ENCODE assay signal across 29 cellular contexts in genomic region chr22:25923952-25924351, GRCh38.
DNase-seq lines count a peak whose midpoint lies in the region; ATAC-seq, FAIRE-seq and TF ChIP-seq lines count a peak whose summit lies in the region.
"Had no signal": no experiment of that assay in that cellular context is flagged by ENCODE, and none has a peak within 500 bp of the region (broad histone marks: within the 10 kb centered on the region; RNA-seq: fewer than 3 reads in every experiment).

No MANE protein-coding gene starts in this region.

- no peaks in the 10 kb centered on the region for H3K27me3 ChIP-seq in BE2C
- H3K27me3 ChIP-seq in GM23338 (ENCODE audit: insufficient read depth), result peaks cover 30% of the 10 kb centered on the region; the same call in 1 of the 2 replicates
- H3K27me3 ChIP-seq in H1 (replicated peaks in 1 of 4; ENCODE audit: control insufficient read depth in 3 of 4, extremely low read depth in 1 of 4, insufficient read depth in 3 of 4, low read length in 3 of 4), result peaks cover 0 to 5% (median 1%) of the 10 kb centered on the region in 4 experiments; a peak in 3 of 7 replicates
- no peaks in the 10 kb centered on the region for H3K27me3 ChIP-seq in neural progenitor cell

- ATAC-seq in GM23338 (no peak), GM21825 (IDR thresholded peaks at IDR 0.05; ENCODE audit: unreplicated experiment) (no peak), HG03196 (IDR thresholded peaks at IDR 0.05; ENCODE audit: unreplicated experiment) (no peak)
- ATAC-seq: A549; CD8-positive, alpha-beta T cell; GM12878; K562; T-helper 17 cell had no signal

- no peak overlapping the region for H2AK5ac ChIP-seq in H1 (ENCODE audit: low read depth, low read length)

- no peak overlapping the region for H2AFZ ChIP-seq in GM23338
- H2AFZ ChIP-seq in H1 (ENCODE audit: low read length), result no peak overlapping the region
- no peak overlapping the region for H2AFZ ChIP-seq in neural progenitor cell (replicated peaks)

- no peak overlapping the region for H3K23ac ChIP-seq in H1 (ENCODE audit: insufficient read length)

- H3K27me3 Mint-ChIP-seq in GM23338 (ENCODE audit: insufficient read depth, low read depth, poor library complexity) (peaks cover 15% of the 10 kb centered on the region), neural progenitor cell (ENCODE audit: insufficient read depth, low read depth) (peaks cover 12% of the 10 kb centered on the region)

- no peak overlapping the region for H3K9ac ChIP-seq in H1 (replicated peaks in 1 of 4; ENCODE audit: extremely low read depth in 1 of 4, low read depth in 3 of 4, low read length in 3 of 4)
- no peak overlapping the region for H3K9ac ChIP-seq in neural progenitor cell

- H3K36me3 ChIP-seq in BE2C, result no peaks in the 10 kb centered on the region
- H3K36me3 ChIP-seq in GM23338 (ENCODE audit: insufficient read depth), result no peaks in the 10 kb centered on the region
- no peaks in the 10 kb centered on the region for H3K36me3 ChIP-seq in H1 (ENCODE audit: control insufficient read depth in 2 of 4, insufficient read depth in 4 of 4, low read length in 3 of 4)
- no peaks in the 10 kb centered on the region for H3K36me3 ChIP-seq in neural progenitor cell

- H2BK15ac ChIP-seq in H1 (ENCODE audit: low read length), result no peak overlapping the region

- H3K79me1 ChIP-seq in H1 (ENCODE audit: low read depth, low read length), result no peaks in the 10 kb centered on the region

- no peak overlapping the region for H4K91ac ChIP-seq in H1 (replicated peaks; ENCODE audit: insufficient read length, low read length)

- H3K4me1 ChIP-seq in BE2C (peaks cover 14% of the 10 kb centered on the region), GM23338 (ENCODE audit: insufficient read depth) (peaks cover 53% of the 10 kb centered on the region), H1 (replicated peaks in 1 of 4; ENCODE audit: control insufficient read depth in 3 of 4, insufficient read depth in 4 of 4, low read length in 3 of 4) (peaks cover 7 to 29% (median 11%) of the 10 kb centered on the region in 4 experiments), neural progenitor cell (peaks cover 2% of the 10 kb centered on the region)
- H3K4me1 ChIP-seq: A549 had no signal

- no peaks in the 10 kb centered on the region for H3K79me2 ChIP-seq in GM23338 (replicated peaks; ENCODE audit: insufficient read depth)
- H3K79me2 ChIP-seq in H1 (ENCODE audit: control insufficient read depth in 1 of 2, insufficient read depth in 2 of 2, low read length in 2 of 2), result no peaks in the 10 kb centered on the region
- no peaks in the 10 kb centered on the region for H3K79me2 ChIP-seq in neural progenitor cell (ENCODE audit: low read depth)

- no peak overlapping the region for H2BK12ac ChIP-seq in H1 (ENCODE audit: low read depth, low read length)

- no peak for FAIRE-seq in H1 (lab: Jason Lieb, UNC)
- FAIRE-seq: A549, GM12878, H54, K562 had no signal

- H3K4me2 ChIP-seq in GM23338 (peak overlapping the region; percentile 72), H1 (ENCODE audit: insufficient read depth in 1 of 2, low read depth in 2 of 2, low read length in 2 of 2) (peak overlapping the region; percentile 4 to 20; a peak in 1 of 4 replicates), neural progenitor cell (no peak overlapping the region)
- H3K4me2 ChIP-seq: A549 had no signal

- H3K27ac Mint-ChIP-seq in GM23338, result no peak overlapping the region
- no peak overlapping the region for H3K27ac Mint-ChIP-seq in neural progenitor cell
- H3K27ac Mint-ChIP-seq: CD8-positive, alpha-beta T cell; T-helper 17 cell had no signal

- H3K4ac ChIP-seq in H1 (replicated peaks; ENCODE audit: insufficient read length, low read depth, low read length), result no peak overlapping the region

- no peaks in the 10 kb centered on the region for H3F3A ChIP-seq in GM23338 (replicated peaks; ENCODE audit: low read depth)
- H3F3A ChIP-seq in neural progenitor cell (ENCODE audit: low read depth), result no peaks in the 10 kb centered on the region

- TF ChIP-seq RAD21 in H1 (IDR thresholded peaks at IDR 0.05 in 1 of 2, conservative IDR thresholded peaks at IDR 0.05 in 1 of 2; ENCODE audit: low read depth in 2 of 2, low read length in 2 of 2), result no peak

- no peak overlapping the region for H3K14ac ChIP-seq in H1 (ENCODE audit: insufficient read length)

- POLR2A ChIA-PET in H1 (lab: Charles Lee; ENCODE audit: partially characterized antibody), result no interaction called here

- H3K9me3 Mint-ChIP-seq in GM23338 (peaks cover 4% of the 10 kb centered on the region; the same call in 1 of the 3 replicates), neural progenitor cell (no peaks in the 10 kb centered on the region)
- H3K9me3 Mint-ChIP-seq: CD8-positive, alpha-beta T cell had no signal

- H4K5ac ChIP-seq in H1 (ENCODE audit: insufficient read length, low read depth, low read length), result no peak overlapping the region

- no peak for TF ChIP-seq CTCF in BE2C (IDR thresholded peaks at IDR 0.05; ENCODE audit: low read depth, low read length)
- no peak for TF ChIP-seq CTCF in GM23338 (conservative IDR thresholded peaks at IDR 0.05; ENCODE audit: low read depth in 2 of 2)
- no peak for TF ChIP-seq CTCF in H1 (IDR thresholded peaks at IDR 0.05; ENCODE audit: control extremely low read depth in 1 of 3, insufficient read depth in 1 of 3, low read depth in 1 of 3, low read length in 3 of 3)
- no peak for TF ChIP-seq CTCF in neural progenitor cell (IDR thresholded peaks at IDR 0.05)

- no peak overlapping the region for H2BK5ac ChIP-seq in H1 (ENCODE audit: low read depth, low read length)

- H3K4me3 Mint-ChIP-seq in GM23338, result no peak overlapping the region; the same call in 2 of the 3 replicates
- H3K4me3 Mint-ChIP-seq in neural progenitor cell, result peak overlapping the region; percentile 1
- H3K4me3 Mint-ChIP-seq: CD8-positive, alpha-beta T cell; T-helper 17 cell had no signal

- 0 out of 2 replicates have a peak, but pooled peaks cover 7% of the 10 kb centered on the region for H3K9me2 ChIP-seq in GM23338 (ENCODE audit: insufficient read depth)

- no peak overlapping the region for H3K18ac ChIP-seq in H1 (ENCODE audit: extremely low read depth, low read length)

- H4K8ac ChIP-seq in H1 (ENCODE audit: extremely low read depth, insufficient read depth, low read length), result no peak overlapping the region

- CTCF ChIA-PET in H1 (lab: Charles Lee; ENCODE audit: partially characterized antibody), result interaction anchor here (0.5 to 1.3 kb wide), 5 partner anchors 16 to 436 kb away, joined by 3 to 4 read pairs (median 3); no protein-coding TSS in a partner anchor

- no peak overlapping the region for H3K56ac ChIP-seq in H1 (replicated peaks; ENCODE audit: insufficient read length, low read depth, low read length)

- H3K23me2 ChIP-seq in H1 (ENCODE audit: low read depth, low read length), result no peaks in the 10 kb centered on the region

- 68% methylated on average over 8 of the region's 8 CpGs; no CpG with 5 or more reads in 1 of the 2 experiments for WGBS in H1 (ENCODE audit: extremely low coverage in 1 of 2, insufficient coverage in 1 of 2, insufficient read length in 1 of 2, insufficient replicate concordance in 2 of 2, low coverage in 1 of 2, low lambda C conversion rate in 2 of 2, missing lambda C conversion rate in 1 of 2), 2 experiments

- H3K36me3 Mint-ChIP-seq in GM23338 (ENCODE audit: low read depth), result no peaks in the 10 kb centered on the region
- no peaks in the 10 kb centered on the region for H3K36me3 Mint-ChIP-seq in neural progenitor cell
- H3K36me3 Mint-ChIP-seq: CD8-positive, alpha-beta T cell had no signal

- TF ChIP-seq POLR2A in H1 (IDR thresholded peaks at IDR 0.05; ENCODE audit: control extremely low read depth in 1 of 2, low read depth in 2 of 2, low read length in 2 of 2), result no peak

- peak; percentile 50 for DNase-seq in BE2C
- peak; percentile 35 for DNase-seq in GM23338 (ENCODE audit: low spot score)
- DNase-seq in H1 (ENCODE audit: low read depth in 1 of 2, low spot score in 2 of 2), result no peak
- no peak for DNase-seq in neural progenitor cell (ENCODE audit: low spot score)
- DNase-seq in CD1c-positive myeloid dendritic cell (ENCODE audit: extremely low spot score), result no peak
- DNase-seq: AML-193; C1 segment of cervical spinal cord; CD8-positive, alpha-beta T cell; DMS 273 treated with DMSO at 0.1 percent for 48 hours; DMS79; EL; GDM1; Kasumi-1; NCI-H1092 treated with DMSO at 0.1 percent for 48 hours; NCI-H1436; NCI-H187; NCI-H2107; NCI-H226; NCI-H524; RPMI8226; SHP77; SW 1271; T-helper 17 cell had no signal

- no peak overlapping the region for H2BK120ac ChIP-seq in H1 (replicated peaks; ENCODE audit: low read depth, low read length)

- H4K20me1 ChIP-seq in GM23338 (replicated peaks; ENCODE audit: insufficient read depth) (no peaks in the 10 kb centered on the region), H1 (replicated peaks in 1 of 2; ENCODE audit: control insufficient read depth in 1 of 2, insufficient read depth in 2 of 2, low read length in 2 of 2) (no peaks in the 10 kb centered on the region), neural progenitor cell (ENCODE audit: low read depth) (no peaks in the 10 kb centered on the region)

- no peak overlapping the region for H3K4me3 ChIP-seq in BE2C (ENCODE audit: low read depth, low read length)
- H3K4me3 ChIP-seq in GM23338, result 0 out of 2 replicates have a peak overlapping the region, but pooled peaks have one; percentile 9
- no peak overlapping the region for H3K4me3 ChIP-seq in H1 (ENCODE audit: extremely low read depth in 1 of 4, insufficient read depth in 2 of 4, low read depth in 3 of 4, low read length in 4 of 4)
- H3K4me3 ChIP-seq in neural progenitor cell, result no peak overlapping the region
- H3K4me3 ChIP-seq: A549, GM12878, K562 had no signal

- no peaks in the 10 kb centered on the region for H3K9me3 ChIP-seq in BE2C
- no peaks in the 10 kb centered on the region for H3K9me3 ChIP-seq in H1 (ENCODE audit: insufficient read depth in 2 of 2, low read depth in 1 of 2, low read length in 1 of 2)
- no peaks in the 10 kb centered on the region for H3K9me3 ChIP-seq in neural progenitor cell (ENCODE audit: low read depth)
- H3K9me3 ChIP-seq: A549 had no signal

- H2BK20ac ChIP-seq in H1 (ENCODE audit: low read length), result no peak overlapping the region

- H3K4me1 Mint-ChIP-seq in GM23338 (peaks cover 55% of the 10 kb centered on the region), neural progenitor cell (peaks cover 35% of the 10 kb centered on the region)
- H3K4me1 Mint-ChIP-seq: T-helper 17 cell had no signal

- TF ChIP-seq EP300 in H1 (IDR thresholded peaks at IDR 0.05; ENCODE audit: borderline replicate concordance in 1 of 2, low read depth in 2 of 2, low read length in 2 of 2), result no peak

- H3K27ac ChIP-seq in GM23338 (ENCODE audit: low read depth), result no peak overlapping the region
- no peak overlapping the region for H3K27ac ChIP-seq in H1 (ENCODE audit: low read depth, low read length)
- no peak overlapping the region for H3K27ac ChIP-seq in neural progenitor cell
- H3K27ac ChIP-seq: A549 had no signal

TF ChIP-seq in GM23338, 12 proteins besides CTCF, POLR2A, EP300 and RAD21 (continues in another document):
- no peak for TF ChIP-seq EZH2 (IDR thresholded peaks at IDR 0.05; ENCODE audit: low read depth, unreplicated experiment)

TF ChIP-seq in H1, 55 proteins besides CTCF, POLR2A, EP300 and RAD21:
- TF ChIP-seq JUN (IDR thresholded peaks at IDR 0.05; ENCODE audit: low read depth, low read length) (no peak), NANOG (IDR thresholded peaks at IDR 0.05; ENCODE audit: insufficient read depth, low read depth, low read length, poor library complexity, severe bottlenecking) (no peak), TAF7 (optimal IDR thresholded peaks at IDR 0.05; ENCODE audit: borderline replicate concordance, low read depth, low read length) (no peak)
TF ChIP-seq in H1: peak in this region for 0.

Comparison
In these comparisons a context has a peak if more than half of its experiments do, and no peak if none do; other contexts are left out.
1. DNase-seq: peak in BE2C (single experiment) and GM23338 (single experiment); none in H1 (0 of 2), neural progenitor cell (single experiment) and CD1c-positive myeloid dendritic cell (single experiment).